In genomic region chr4:26410385-26411293, GRCh38 we compare ENCODE assay signal across 9 cellular contexts.
A peak's percentile ranks its signal among the peaks of the same experiment; 100 is the strongest.
DNase-seq lines count a peak whose midpoint lies in the region; ATAC-seq and TF ChIP-seq lines count a peak whose summit lies in the region.
"Had no signal": no experiment of that assay in that cellular context is flagged by ENCODE, and none has a peak within 500 bp of the region (broad histone marks: within the 10 kb centered on the region; RNA-seq: fewer than 3 reads in every experiment).

No MANE protein-coding gene starts in this region.

- peak; percentile 59 for ATAC-seq in HG03097 (IDR thresholded peaks at IDR 0.05; ENCODE audit: low FRiP score, unreplicated experiment)

- TF ChIP-seq CTCF in GM12865 (IDR thresholded peaks at IDR 0.05; ENCODE audit: insufficient read depth, low read depth, low read length, missing control alignments): peak; percentile 37

- DNase-seq in Ammon's horn (ENCODE audit: low spot score) (peak; percentile 79), GM12865 (ENCODE audit: low read depth) (peak; percentile 65), NCI-H446 treated with DMSO at 0.1 percent for 48 hours (lab: John Stamatoyannopoulos, UW) (peak; percentile 25), amniotic epithelial cell (ENCODE audit: low read depth) (peak; percentile 58), hepatic stellate cell (ENCODE audit: low spot score) (peak; percentile 18), smooth muscle cell of the brain vasculature (ENCODE audit: low read depth, low spot score) (peak; percentile 33), UCSD-AML1 (lab: John Stamatoyannopoulos, UW; ENCODE audit: unreplicated experiment) (no peak)

- H3K4me3 ChIP-seq in GM12865 (ENCODE audit: low read depth, low read length): no peak overlapping the region
- H3K4me3 ChIP-seq: skin epidermis had no signal
